Comparison of ENCODE assay signal across 24 cellular contexts in the genomic region with DNA sequence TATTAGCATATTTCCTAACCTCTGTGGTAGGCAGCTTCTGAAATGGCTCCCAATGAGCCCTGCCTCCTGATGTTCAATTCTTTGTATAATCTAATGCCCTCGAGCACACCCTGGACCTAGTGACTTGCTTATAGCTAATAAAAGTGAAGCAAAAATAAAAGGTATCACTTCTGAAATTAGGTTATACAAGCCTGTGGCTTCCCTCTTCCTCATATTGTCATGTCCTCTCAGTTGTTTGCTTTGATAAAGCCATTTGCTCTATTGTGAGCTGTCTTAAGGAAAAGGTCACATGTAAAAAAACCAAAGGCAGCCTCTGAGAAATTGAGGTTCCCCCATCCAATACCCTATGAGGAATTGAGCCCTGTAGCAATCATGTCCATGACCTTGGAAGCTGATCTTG.
DNase-seq lines count a peak whose midpoint lies in the region; ATAC-seq, FAIRE-seq and TF ChIP-seq lines count a peak whose summit lies in the region.
"Had no signal": no experiment of that assay in that cellular context is flagged by ENCODE, and none has a peak within 500 bp of the region (broad histone marks: within the 10 kb centered on the region; RNA-seq: fewer than 3 reads in every experiment).

No MANE protein-coding gene starts in this region.

- CTCF ChIA-PET in GM12878 (lab: Yijun Ruan, JAX) = interaction anchor here (0.9 to 1.0 kb wide), 2 partner anchors 11 to 33 kb away, joined by 3 read pairs; no protein-coding TSS in a partner anchor

- no peak for TF ChIP-seq EP300 in GM12878 (IDR thresholded peaks at IDR 0.05; ENCODE audit: borderline replicate concordance in 1 of 2, control insufficient read depth in 1 of 2, low read depth in 2 of 2, low read length in 2 of 2)

- BruUV-seq in GM12878 (replicated peaks; lab: Mats Ljungman, UMichigan) = no TSS peak

- no peak overlapping the region for H3K9ac ChIP-seq in GM12878 (ENCODE audit: control insufficient read depth, insufficient read depth, low read length)

- intact Hi-C loops in GM12878 (cut with micrococcal nuclease; ENCODE audit: unreplicated experiment) = no loop called here

- in situ Hi-C loops in GM12878 (cut with MboI) = no loop called here

- ATAC-seq in HG02623 (IDR thresholded peaks at IDR 0.05; ENCODE audit: unreplicated experiment) (peak; percentile 60), GM12878 (peak; percentile 66), HG02763 (IDR thresholded peaks at IDR 0.05; ENCODE audit: unreplicated experiment) (no peak), GM21390 (IDR thresholded peaks at IDR 0.05; ENCODE audit: unreplicated experiment) (no peak)

- no peaks in the 10 kb centered on the region for H3K9me3 ChIP-seq in GM12878 (replicated peaks; ENCODE audit: control insufficient read depth, insufficient read depth, low read length)

- RAD21 ChIA-PET in GM12878 (lab: Charles Lee; ENCODE audit: unreplicated experiment) = interaction anchor here (1.0 kb wide), 2 partner anchors 105 to 259 kb away, joined by 3 to 4 read pairs; no protein-coding TSS in a partner anchor

- FAIRE-seq in GM12891 (lab: Jason Lieb, UNC) = no peak
- FAIRE-seq in GM12878 (lab: Jason Lieb, UNC) = no peak
- FAIRE-seq: A204.1 had no signal

- no peaks in the 10 kb centered on the region for H3K4me1 ChIP-seq in GM12878 (ENCODE audit: control insufficient read depth, insufficient read depth, low read length)
- H3K4me1 ChIP-seq: Peyer's patch, SJCRH30 had no signal

- POLR2A ChIA-PET in GM12878 (lab: Charles Lee) = no interaction called here

- no peak for TF ChIP-seq CTCF in GM12878 (IDR thresholded peaks at IDR 0.05 in 2 of 3, conservative IDR thresholded peaks at IDR 0.05 in 1 of 3; ENCODE audit: control insufficient read depth in 2 of 3, extremely low read depth in 1 of 3, insufficient read depth in 1 of 3, low read depth in 3 of 3, low read length in 3 of 3)

- no peak overlapping the region for H3K4me2 ChIP-seq in GM12878 (ENCODE audit: control insufficient read depth, insufficient read depth)

- H3K36me3 ChIP-seq in GM12878 (ENCODE audit: control insufficient read depth in 2 of 2, insufficient read depth in 2 of 2, low read length in 1 of 2) = no peaks in the 10 kb centered on the region
- H3K36me3 ChIP-seq: Peyer's patch, SJCRH30 had no signal

- no peak overlapping the region for H3K27ac ChIP-seq in GM12878 (ENCODE audit: control insufficient read depth, insufficient read depth)
- H3K27ac ChIP-seq: C4-2B, Peyer's patch, SJCRH30 had no signal

- DNase-seq in GM12891 (ENCODE audit: insufficient read length, low spot score) (no peak), M059J (ENCODE audit: low read depth) (peak; percentile 9), GM12878 (ENCODE audit: low read depth, low spot score) (no peak), NCI-H2227 (lab: John Stamatoyannopoulos, UW; ENCODE audit: unreplicated experiment) (no peak)
- DNase-seq: Calu3; CD8-positive, alpha-beta memory T cell; DMS153; GOT3; HCEC 1CT; IMR-90; NCI-H1092; NCI-H1436; NCI-H187 treated with DMSO at 0.1 percent for 48 hours; NCI-H226; NCI-H510A treated with DMSO at 0.1 percent for 48 hours; NCI-H748 treated with DMSO at 0.1 percent for 48 hours; Peyer's patch; SJCRH30; T-helper 1 cell had no signal

- H4K20me1 ChIP-seq in GM12878 (ENCODE audit: control insufficient read depth, insufficient read depth) = no peaks in the 10 kb centered on the region

- no peak overlapping the region for H2AFZ ChIP-seq in GM12878 (ENCODE audit: control insufficient read depth, low read depth, low read length)

- TF ChIP-seq POLR2A in GM12891 (IDR thresholded peaks at IDR 0.05; ENCODE audit: low read depth, low read length) = no peak
- no peak for TF ChIP-seq POLR2A in GM12878 (IDR thresholded peaks at IDR 0.05; ENCODE audit: low read depth, low read length)

- WGBS in GM12878 (ENCODE audit: insufficient coverage, insufficient replicate concordance, low lambda C conversion rate, missing lambda C conversion rate) = 0% methylated on average over 1 of the region's 1 CpG

- H3K27me3 ChIP-seq in GM12878 (replicated peaks in 1 of 2; ENCODE audit: control insufficient read depth in 2 of 2, insufficient read depth in 2 of 2, low read length in 1 of 2) = no peaks in the 10 kb centered on the region
- H3K27me3 ChIP-seq: Peyer's patch, SJCRH30 had no signal

- H3K4me3 ChIP-seq in GM12878 = no peak overlapping the region
- H3K4me3 ChIP-seq: Peyer's patch, SJCRH30 had no signal

- H3K79me2 ChIP-seq in GM12878 (ENCODE audit: control insufficient read depth, insufficient read depth, low read length) = no peaks in the 10 kb centered on the region

- SMC1A ChIA-PET in GM12878 (lab: Charles Lee; ENCODE audit: uncharacterized antibody, unreplicated experiment) = interaction anchor here (0.6 to 1.6 kb wide), 4 partner anchors 26 to 184 kb away, joined by 3 to 6 read pairs (median 3); no protein-coding TSS in a partner anchor

- TF ChIP-seq RAD21 in GM12878 (IDR thresholded peaks at IDR 0.05; ENCODE audit: insufficient read depth, low read depth, low read length) = no peak

TF ChIP-seq in GM12891, 5 proteins besides CTCF, POLR2A, EP300 and RAD21:
- TF ChIP-seq POU2F2 (IDR thresholded peaks at IDR 0.05; ENCODE audit: low read depth, low read length) (no peak), SPI1 (IDR thresholded peaks at IDR 0.05; ENCODE audit: low read depth, low read length) (peak; percentile 79)

TF ChIP-seq in GM12878, 131 proteins besides CTCF, POLR2A, EP300 and RAD21:
- TF ChIP-seq SPI1 (IDR thresholded peaks at IDR 0.05; ENCODE audit: borderline replicate concordance, insufficient read depth, low read depth, low read length) (peak; percentile 63; the same call in 1 of the 2 replicates), SREBF1 (IDR thresholded peaks at IDR 0.05; ENCODE audit: low read length) (no peak), RUNX3 (IDR thresholded peaks at IDR 0.05; ENCODE audit: low read length) (peak; percentile 57; the same call in 1 of the 2 replicates), CREM (IDR thresholded peaks at IDR 0.05; ENCODE audit: low read depth) (no peak), NR2F1 (conservative IDR thresholded peaks at IDR 0.05) (no peak), USF1 (IDR thresholded peaks at IDR 0.05; ENCODE audit: borderline replicate concordance, extremely low read length, insufficient read depth, low read depth, low read length) (no peak)

Comparison
In these comparisons a context has a peak if more than half of its experiments do, and no peak if none do; other contexts are left out.
1. ATAC-seq: peak in HG02623 (single experiment) and GM12878 (single experiment); none in HG02763 (single experiment) and GM21390 (single experiment).